In the genomic region with DNA sequence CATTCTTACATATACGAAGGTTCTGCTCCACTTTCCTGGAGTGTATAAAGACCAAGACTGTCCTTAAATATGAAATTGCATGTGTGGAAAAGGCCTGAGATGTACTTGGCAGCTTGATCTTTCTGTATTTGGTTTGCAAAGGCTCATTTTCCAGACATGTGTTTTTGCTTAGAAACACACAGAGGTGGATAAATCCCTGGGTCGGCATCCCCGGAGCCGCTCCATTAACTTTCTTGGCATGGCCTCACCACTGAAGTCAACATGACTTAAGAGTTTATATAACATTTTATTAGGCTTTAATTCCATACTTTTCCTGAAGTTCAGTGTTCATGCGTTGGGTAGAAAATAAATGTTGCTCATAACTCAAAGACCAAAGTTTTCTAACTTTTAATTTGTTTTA, we compare ENCODE assay signal across 28 cellular contexts.
DNase-seq lines count a peak whose midpoint lies in the region; ATAC-seq and TF ChIP-seq lines count a peak whose summit lies in the region.
"Had no signal": no experiment of that assay in that cellular context is flagged by ENCODE, and none has a peak within 500 bp of the region (broad histone marks: within the 10 kb centered on the region; RNA-seq: fewer than 3 reads in every experiment).

No MANE protein-coding gene starts in this region.

- POLR2A ChIA-PET in CD4-positive, alpha-beta memory T cell (lab: Charles Lee; ENCODE audit: partially characterized antibody) = no interaction called here

- H3K9me3 ChIP-seq in left ventricle myocardium inferior (replicated peaks) = no peaks in the 10 kb centered on the region
- no peaks in the 10 kb centered on the region for H3K9me3 ChIP-seq in vagina
- no peaks in the 10 kb centered on the region for H3K9me3 ChIP-seq in CD4-positive, alpha-beta memory T cell (ENCODE audit: control insufficient read depth in 1 of 2, low read length in 2 of 2)
- H3K9me3 ChIP-seq: ascending aorta, gastroesophageal sphincter, suprapubic skin had no signal

- peaks cover 0 to 6% (median 1%) of the 10 kb centered on the region in 8 donors for H3K9me3 Mint-ChIP-seq in CD4-positive, alpha-beta memory T cell
- H3K9me3 Mint-ChIP-seq: activated naive CD4-positive, alpha-beta T cell treated with anti-CD3 and anti-CD28 coated beads, Interleukin-2, amount 50 U/mL, for 24 hours; stimulated activated effector memory CD8-positive, alpha-beta T cell treated with anti-CD3 and anti-CD28 coated beads, Interleukin-12 subunit alpha, Interleukin-12 subunit beta, amount 100 ng/mL, for 72 hours had no signal

- H3K27ac ChIP-seq in left ventricle myocardium inferior (replicated peaks) = no peak overlapping the region
- H3K27ac ChIP-seq in vagina = peak overlapping the region; percentile 40
- H3K27ac ChIP-seq in CD4-positive, alpha-beta memory T cell (ENCODE audit: low read depth, low read length) = no peak overlapping the region
- H3K27ac ChIP-seq: ascending aorta, C4-2B, gastroesophageal sphincter, suprapubic skin had no signal

- CTCF ChIA-PET in CD4-positive, alpha-beta memory T cell (lab: Charles Lee; ENCODE audit: partially characterized antibody) = no interaction called here

- no peaks in the 10 kb centered on the region for H3K36me3 ChIP-seq in left ventricle myocardium inferior
- H3K36me3 ChIP-seq in kidney epithelial cell (ENCODE audit: control insufficient read depth, insufficient read depth, low read length) = no peaks in the 10 kb centered on the region
- H3K36me3 ChIP-seq in vagina = no peaks in the 10 kb centered on the region
- no peaks in the 10 kb centered on the region for H3K36me3 ChIP-seq in CD4-positive, alpha-beta memory T cell (ENCODE audit: insufficient read depth, low read length)
- H3K36me3 ChIP-seq: ascending aorta, gastroesophageal sphincter, suprapubic skin had no signal

- DNase-seq in left ventricle myocardium superior (peak; percentile 34), left ventricle myocardium inferior (no peak), dedifferentiated amniotic fluid mesenchymal stem cell (ENCODE audit: extremely low spot score) (peak; percentile 91), kidney epithelial cell (ENCODE audit: low read depth) (peak; percentile 1), vagina (ENCODE audit: extremely low spot score in 2 of 2) (no peak), cerebellar nuclear complex (lab: John Stamatoyannopoulos, UW) (no peak)
- no peak for DNase-seq in CD4-positive, alpha-beta memory T cell
- no peak for DNase-seq in activated T-cell treated with anti-CD3 and anti-CD28 coated beads, Interleukin-2, amount 50 U/mL, for 1 hour
- DNase-seq: activated CD4-positive, alpha-beta T cell treated with anti-CD3 and anti-CD28 coated beads, Interleukin-2, amount 50 U/mL, for 1 hour; EL; HCEC 1CT; kidney; naive B cell; NCI-H1092; NCI-H2029; NCI-H774; OCI-M1; stimulated activated CD4-positive, alpha-beta T cell treated with anti-CD3 and anti-CD28 coated beads, Interleukin-2, amount 100 ng/mL, for 48 hours; SW 1271; T1000 had no signal

- H3K27ac Mint-ChIP-seq in CD4-positive, alpha-beta memory T cell = no peak overlapping the region
- H3K27ac Mint-ChIP-seq: activated naive CD4-positive, alpha-beta T cell treated with anti-CD3 and anti-CD28 coated beads, Interleukin-2, amount 50 U/mL, for 24 hours; activated T-helper 17 cell treated with anti-CD3 and anti-CD28 coated beads, Interleukin-2, amount 50 U/mL, for 72 hours; stimulated activated effector memory CD8-positive, alpha-beta T cell treated with anti-CD3 and anti-CD28 coated beads, Interleukin-12 subunit alpha, Interleukin-12 subunit beta, amount 100 ng/mL, for 72 hours had no signal

- H3K4me1 ChIP-seq in left ventricle myocardium inferior = peaks cover 11% of the 10 kb centered on the region
- peaks cover 15% of the 10 kb centered on the region for H3K4me1 ChIP-seq in vagina
- H3K4me1 ChIP-seq in CD4-positive, alpha-beta memory T cell (ENCODE audit: insufficient read depth, low read length) = no peaks in the 10 kb centered on the region
- H3K4me1 ChIP-seq: ascending aorta had no signal

- H3K4me3 Mint-ChIP-seq in CD4-positive, alpha-beta memory T cell = no peak overlapping the region
- H3K4me3 Mint-ChIP-seq: activated naive CD4-positive, alpha-beta T cell treated with anti-CD3 and anti-CD28 coated beads, Interleukin-2, amount 50 U/mL, for 24 hours; activated T-helper 17 cell treated with anti-CD3 and anti-CD28 coated beads, Interleukin-2, amount 50 U/mL, for 72 hours; naive B cell; stimulated activated effector memory CD8-positive, alpha-beta T cell treated with anti-CD3 and anti-CD28 coated beads, Interleukin-12 subunit alpha, Interleukin-12 subunit beta, amount 100 ng/mL, for 72 hours had no signal

- peak; percentile 33 for ATAC-seq in left ventricle myocardium superior
- ATAC-seq: activated T-helper 17 cell treated with anti-CD3 and anti-CD28 coated beads, Interleukin-2, amount 50 U/mL, for 72 hours; gastroesophageal sphincter; stimulated activated effector memory CD8-positive, alpha-beta T cell treated with anti-CD3 and anti-CD28 coated beads, Interleukin-12 subunit alpha, Interleukin-12 subunit beta, amount 100 ng/mL, for 72 hours had no signal

- no peak for TF ChIP-seq POLR2A in vagina (IDR thresholded peaks at IDR 0.05)

- intact Hi-C loops in left ventricle myocardium superior (cut with micrococcal nuclease) (no loop called here), left ventricle myocardium inferior (cut with micrococcal nuclease) (no loop called here), vagina (cut with DNase I) (no loop called here)
- intact Hi-C loops in CD4-positive, alpha-beta memory T cell (cut with micrococcal nuclease) = no loop called here

- H3K27me3 Mint-ChIP-seq in CD4-positive, alpha-beta memory T cell = no peaks in the 10 kb centered on the region
- H3K27me3 Mint-ChIP-seq: activated naive CD4-positive, alpha-beta T cell treated with anti-CD3 and anti-CD28 coated beads, Interleukin-2, amount 50 U/mL, for 24 hours; activated T-helper 17 cell treated with anti-CD3 and anti-CD28 coated beads, Interleukin-2, amount 50 U/mL, for 72 hours; naive B cell had no signal

- H3K27me3 ChIP-seq in left ventricle myocardium inferior (ENCODE audit: low read depth) = no peaks in the 10 kb centered on the region
- H3K27me3 ChIP-seq in kidney epithelial cell (ENCODE audit: control insufficient read depth, insufficient read depth, low read length) = no peaks in the 10 kb centered on the region
- no peaks in the 10 kb centered on the region for H3K27me3 ChIP-seq in vagina
- H3K27me3 ChIP-seq in CD4-positive, alpha-beta memory T cell (ENCODE audit: insufficient read depth, low read length) = no peaks in the 10 kb centered on the region
- H3K27me3 ChIP-seq: ascending aorta, gastroesophageal sphincter, suprapubic skin had no signal

- H3K36me3 Mint-ChIP-seq in CD4-positive, alpha-beta memory T cell = no peaks in the 10 kb centered on the region
- H3K36me3 Mint-ChIP-seq: activated naive CD4-positive, alpha-beta T cell treated with anti-CD3 and anti-CD28 coated beads, Interleukin-2, amount 50 U/mL, for 24 hours; naive B cell; stimulated activated effector memory CD8-positive, alpha-beta T cell treated with anti-CD3 and anti-CD28 coated beads, Interleukin-12 subunit alpha, Interleukin-12 subunit beta, amount 100 ng/mL, for 72 hours had no signal

- H3K4me3 ChIP-seq in left ventricle myocardium inferior (no peak overlapping the region), kidney epithelial cell (ENCODE audit: low read depth, low read length) (no peak overlapping the region), vagina (no peak overlapping the region)
- H3K4me3 ChIP-seq in CD4-positive, alpha-beta memory T cell (ENCODE audit: low read length in 2 of 2) = no peak overlapping the region
- H3K4me3 ChIP-seq: ascending aorta, gastroesophageal sphincter, smooth muscle cell, suprapubic skin had no signal

- H3K4me1 Mint-ChIP-seq in CD4-positive, alpha-beta memory T cell = no peaks in the 10 kb centered on the region
- H3K4me1 Mint-ChIP-seq: activated naive CD4-positive, alpha-beta T cell treated with anti-CD3 and anti-CD28 coated beads, Interleukin-2, amount 50 U/mL, for 24 hours; activated T-helper 17 cell treated with anti-CD3 and anti-CD28 coated beads, Interleukin-2, amount 50 U/mL, for 72 hours; naive B cell; stimulated activated effector memory CD8-positive, alpha-beta T cell treated with anti-CD3 and anti-CD28 coated beads, Interleukin-12 subunit alpha, Interleukin-12 subunit beta, amount 100 ng/mL, for 72 hours had no signal

- TF ChIP-seq CTCF in left ventricle myocardium inferior (IDR thresholded peaks at IDR 0.05; ENCODE audit: borderline replicate concordance) (no peak), kidney epithelial cell (IDR thresholded peaks at IDR 0.05; ENCODE audit: insufficient read depth, low read length, poor library complexity, severe bottlenecking) (no peak), vagina (IDR thresholded peaks at IDR 0.05) (no peak)

Comparison
In these comparisons a context has a peak if more than half of its experiments do, and no peak if none do; other contexts are left out.
1. DNase-seq: peak in left ventricle myocardium superior (single experiment), dedifferentiated amniotic fluid mesenchymal stem cell (single experiment) and kidney epithelial cell (single experiment); none in left ventricle myocardium inferior (single experiment), vagina (0 of 2), CD4-positive, alpha-beta memory T cell (0 of 5), cerebellar nuclear complex (0 of 2) and activated T-cell treated with anti-CD3 and anti-CD28 coated beads, Interleukin-2, amount 50 U/mL, for 1 hour (single experiment).